7 cellular contexts compared by ENCODE assay signal in the genomic region with DNA sequence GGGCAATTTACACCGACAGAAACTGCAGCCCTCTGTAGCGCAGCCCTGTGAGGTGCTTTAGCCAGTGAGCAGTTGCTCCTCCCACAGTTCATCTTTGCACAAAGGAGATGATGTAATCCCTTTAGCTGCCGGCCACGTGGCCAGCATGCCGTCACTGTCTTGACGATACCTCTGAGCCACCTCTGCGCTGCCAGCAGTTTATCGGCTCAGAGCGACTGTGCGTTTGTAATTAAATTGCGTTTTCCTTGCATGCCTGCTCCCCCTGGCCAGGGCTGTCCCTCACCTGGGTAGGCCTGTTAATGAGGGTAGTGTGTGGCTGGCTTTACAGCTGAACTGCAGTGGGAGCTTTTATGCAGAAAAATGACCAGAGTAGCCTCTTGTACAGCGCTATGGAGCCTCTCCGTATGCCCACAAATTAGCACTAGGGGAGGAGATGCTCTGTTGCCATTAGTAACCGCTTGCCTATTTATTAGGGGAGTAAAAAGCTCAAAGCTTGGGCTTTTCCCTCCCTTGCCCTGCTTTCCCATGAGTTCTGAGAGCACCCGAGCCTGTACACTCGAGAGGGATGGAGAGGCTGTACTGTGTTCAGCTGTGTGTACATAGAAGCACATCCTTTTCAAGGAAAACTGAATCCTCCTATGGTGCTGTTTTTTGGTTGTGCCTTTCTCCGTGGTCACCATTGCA.
DNase-seq lines count a peak whose midpoint lies in the region; ATAC-seq and TF ChIP-seq lines count a peak whose summit lies in the region.

No MANE protein-coding gene starts in this region.

- no peaks in the 10 kb centered on the region for H3K27me3 Mint-ChIP-seq in mesothelial cell of epicardium (ENCODE audit: low read depth)

- DNase-seq in HCEC 1CT = peak; percentile 37
- DNase-seq in NCI-H345 treated with DMSO at 0.1 percent for 48 hours (lab: John Stamatoyannopoulos, UW; ENCODE audit: unreplicated experiment) = peak; percentile 33
- DNase-seq in dermis blood vessel endothelial cell = peak; percentile 71
- DNase-seq in mesothelial cell of epicardium (ENCODE audit: low spot score in 2 of 2, unreplicated experiment in 2 of 2) = peak in 1 of 2 experiments; percentile 49

- ATAC-seq in GM19397 (IDR thresholded peaks at IDR 0.05; ENCODE audit: unreplicated experiment) (no peak), GM19324 (IDR thresholded peaks at IDR 0.05; ENCODE audit: low FRiP score, unreplicated experiment) (no peak), GM21619 (IDR thresholded peaks at IDR 0.05; ENCODE audit: unreplicated experiment) (no peak)

- H3K4me3 Mint-ChIP-seq in mesothelial cell of epicardium = no peak overlapping the region

- no peak for TF ChIP-seq CTCF in mesothelial cell of epicardium (IDR thresholded peaks at IDR 0.05; ENCODE audit: unreplicated experiment)

- H3K9me3 Mint-ChIP-seq in mesothelial cell of epicardium = peaks cover 4% of the 10 kb centered on the region

- peaks cover 31% of the 10 kb centered on the region for H3K4me1 Mint-ChIP-seq in mesothelial cell of epicardium

- peak overlapping the region; percentile 84 for H3K27ac Mint-ChIP-seq in mesothelial cell of epicardium

- H3K36me3 Mint-ChIP-seq in mesothelial cell of epicardium = peaks cover 3% of the 10 kb centered on the region
